In genomic region chr1:30798389-30798951, GRCh38 we compare ENCODE assay signal across 14 cellular contexts. TPM values are rescaled to one million over a fixed set of nuclear protein-coding genes. Genes with fewer than 3 reads are reported as not detected.
DNase-seq lines count a peak whose midpoint lies in the region; ATAC-seq lines count a peak whose summit lies in the region.
"Had no signal": no experiment of that assay in that cellular context is flagged by ENCODE, and none has a peak within 500 bp of the region (broad histone marks: within the 10 kb centered on the region; RNA-seq: fewer than 3 reads in every experiment).

No MANE protein-coding gene starts in this region.

- ATAC-seq in left lobe of liver (peak; percentile 24), GM18907 (IDR thresholded peaks at IDR 0.05; ENCODE audit: unreplicated experiment) (no peak)
- ATAC-seq in stimulated activated naive B cell treated with anti-CD40 and anti-IgM and Interleukin-4, amounts not matched to agents 10 μg/mL and 1 μg/mL and 100 μg/mL, for 72 hours (replicated peaks), result no peak

- peak overlapping the region; percentile 31 for H3K27ac ChIP-seq in caudate nucleus (ENCODE audit: low read depth, low read length)

- peak in 42 of 76 experiments; percentile 7 to 68 (median 26) for DNase-seq in HUDEP-2 (lab: John Stamatoyannopoulos, UW; ENCODE audit: unreplicated experiment in 76 of 76)
- peak in 4 of 61 donors; percentile 16 to 45 (median 40) for DNase-seq in caudate nucleus (lab: John Stamatoyannopoulos, UW)
- no peak for DNase-seq in left lobe of liver (ENCODE audit: low spot score)
- no peak for DNase-seq in stimulated activated naive B cell treated with anti-CD40 and anti-IgM and Interleukin-4, amounts not matched to agents 10 μg/mL and 1 μg/mL and 100 μg/mL, for 72 hours
- no peak for DNase-seq in DMS79 treated with DMSO at 0.1 percent for 48 hours (lab: John Stamatoyannopoulos, UW)
- no peak for DNase-seq in GM19238 (ENCODE audit: insufficient read length, low spot score)
- DNase-seq in epidermal melanocyte (ENCODE audit: insufficient read length, low spot score), result no peak
- DNase-seq: activated CD4-positive, alpha-beta T cell treated with anti-CD3 and anti-CD28 coated beads, Interleukin-2, amount 50 U/mL, for 1 hour; activated gamma-delta T cell; KG1; NCI-H187 treated with DMSO at 0.1 percent for 48 hours had no signal

- H3K36me3 Mint-ChIP-seq in stimulated activated naive B cell treated with anti-CD40 and anti-IgM and Interleukin-4, amounts not matched to agents 10 μg/mL and 1 μg/mL and 100 μg/mL, for 72 hours, result no peaks in the 10 kb centered on the region
- H3K36me3 Mint-ChIP-seq: natural killer cell treated with Interleukin-12 subunit alpha and Interleukin-12 subunit beta and Interleukin-15 and Interleukin-18, amount 100 ng/mL, for 72 hours had no signal

- H3K27ac Mint-ChIP-seq in stimulated activated naive B cell treated with anti-CD40 and anti-IgM and Interleukin-4, amounts not matched to agents 10 μg/mL and 1 μg/mL and 100 μg/mL, for 72 hours, result peak overlapping the region; percentile 44
- H3K27ac Mint-ChIP-seq: B cell; natural killer cell treated with Interleukin-12 subunit alpha and Interleukin-12 subunit beta and Interleukin-15 and Interleukin-18, amount 100 ng/mL, for 72 hours had no signal

- H3K9me3 Mint-ChIP-seq in stimulated activated naive B cell treated with anti-CD40 and anti-IgM and Interleukin-4, amounts not matched to agents 10 μg/mL and 1 μg/mL and 100 μg/mL, for 72 hours, result no peaks in the 10 kb centered on the region
- H3K9me3 Mint-ChIP-seq: natural killer cell treated with Interleukin-12 subunit alpha and Interleukin-12 subunit beta and Interleukin-15 and Interleukin-18, amount 100 ng/mL, for 72 hours had no signal

- H3K27me3 Mint-ChIP-seq in stimulated activated naive B cell treated with anti-CD40 and anti-IgM and Interleukin-4, amounts not matched to agents 10 μg/mL and 1 μg/mL and 100 μg/mL, for 72 hours, result peaks cover 16 to 20% of the 10 kb centered on the region in 2 donors

- H3K4me1 Mint-ChIP-seq in stimulated activated naive B cell treated with anti-CD40 and anti-IgM and Interleukin-4, amounts not matched to agents 10 μg/mL and 1 μg/mL and 100 μg/mL, for 72 hours, result peaks cover 5 to 8% of the 10 kb centered on the region in 2 donors

- no peak overlapping the region for H3K4me3 Mint-ChIP-seq in stimulated activated naive B cell treated with anti-CD40 and anti-IgM and Interleukin-4, amounts not matched to agents 10 μg/mL and 1 μg/mL and 100 μg/mL, for 72 hours
- H3K4me3 Mint-ChIP-seq: B cell; natural killer cell treated with Interleukin-12 subunit alpha and Interleukin-12 subunit beta and Interleukin-15 and Interleukin-18, amount 100 ng/mL, for 72 hours had no signal

RNA-seq across cellular contexts. Expression of gene LAPTM5, which starts 40.9 kb away (rescaled TPM):
- total RNA-seq in left lobe of liver, result 22.3 TPM

Comparison
In these comparisons a context has a peak if more than half of its experiments do, and no peak if none do; other contexts are left out.
1. DNase-seq: peak in HUDEP-2 (42 of 76); none in left lobe of liver (single experiment), stimulated activated naive B cell treated with anti-CD40 and anti-IgM and Interleukin-4, amounts not matched to agents 10 μg/mL and 1 μg/mL and 100 μg/mL, for 72 hours (single experiment), DMS79 treated with DMSO at 0.1 percent for 48 hours (single experiment), GM19238 (single experiment) and epidermal melanocyte (single experiment).